ENCODE assay signal across 17 cellular contexts in the genomic region with DNA sequence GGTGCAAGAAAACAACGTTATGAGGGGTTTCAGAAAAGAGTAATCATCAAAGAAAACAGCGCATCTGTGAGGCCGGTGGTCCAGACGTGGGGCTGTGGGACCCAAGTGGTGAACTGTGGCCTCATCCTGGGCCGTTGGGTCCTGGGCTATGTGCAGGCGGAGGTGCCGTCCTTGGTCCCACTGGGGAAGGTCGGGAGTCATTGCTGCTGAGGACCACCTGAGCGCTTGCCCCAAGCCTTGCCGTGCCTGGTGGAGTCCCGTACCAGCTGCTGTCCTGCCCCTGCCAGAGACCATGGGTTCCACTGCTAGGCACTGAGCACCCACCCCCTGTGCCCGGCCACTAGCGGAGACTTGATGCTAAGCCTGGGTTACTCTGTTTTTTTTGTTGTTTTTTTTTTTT.
"Had no signal": no experiment of that assay in that cellular context is flagged by ENCODE, and none has a peak within 500 bp of the region (broad histone marks: within the 10 kb centered on the region; RNA-seq: fewer than 3 reads in every experiment).

No MANE protein-coding gene starts in this region.

- H3K27ac Mint-ChIP-seq: activated CD8-positive, alpha-beta T cell treated with anti-CD3 and anti-CD28 coated beads, Interleukin-2, amount 10 ng/mL, durations not matched to agents 7 days and 5 days; activated naive CD8-positive, alpha-beta T cell treated with anti-CD3 and anti-CD28 coated beads for 36 hours; activated T-cell treated with anti-CD3 and anti-CD28 coated beads, Interleukin-2, amount 50 U/mL, for 24 hours; activated T-helper 17 cell treated with anti-CD3 and anti-CD28 coated beads, Interleukin-2, amount 50 U/mL, for 72 hours; nephron progenitor cell had no signal

- H3K27me3 ChIP-seq: upper lobe of left lung had no signal

- H3K4me3 ChIP-seq: mucosa of descending colon, upper lobe of left lung had no signal

- H3K4me1 Mint-ChIP-seq: nephron progenitor cell had no signal

- H3K9me3 Mint-ChIP-seq: activated naive CD8-positive, alpha-beta T cell treated with anti-CD3 and anti-CD28 coated beads for 36 hours; activated T-cell treated with anti-CD3 and anti-CD28 coated beads, Interleukin-2, amount 50 U/mL, for 24 hours; activated T-helper 17 cell treated with anti-CD3 and anti-CD28 coated beads, Interleukin-2, amount 50 U/mL, for 72 hours had no signal

- H3K27ac ChIP-seq: upper lobe of left lung had no signal

- H3K9me3 ChIP-seq: mucosa of descending colon, upper lobe of left lung had no signal

- H3K4me3 Mint-ChIP-seq: activated CD8-positive, alpha-beta T cell treated with anti-CD3 and anti-CD28 coated beads, Interleukin-2, amount 10 ng/mL, durations not matched to agents 7 days and 5 days; activated naive CD8-positive, alpha-beta T cell treated with anti-CD3 and anti-CD28 coated beads for 36 hours; activated T-cell treated with anti-CD3 and anti-CD28 coated beads, Interleukin-2, amount 50 U/mL, for 24 hours; activated T-helper 17 cell treated with anti-CD3 and anti-CD28 coated beads, Interleukin-2, amount 50 U/mL, for 72 hours; nephron progenitor cell had no signal

- DNase-seq: activated CD4-positive, alpha-beta T cell treated with anti-CD3 and anti-CD28 coated beads for 1 hour; activated CD4-positive, alpha-beta T cell treated with anti-CD3 and anti-CD28 coated beads, Interleukin-2, amount 50 U/mL, for 1 hour; activated CD8-positive, alpha-beta T cell treated with anti-CD3 and anti-CD28 coated beads, Interleukin-2, amount 10 ng/mL, durations not matched to agents 7 days and 5 days; activated naive CD8-positive, alpha-beta T cell treated with anti-CD3 and anti-CD28 coated beads for 36 hours; activated T-cell treated with anti-CD3 and anti-CD28 coated beads, Interleukin-2, amount 50 U/mL, for 24 hours; foreskin melanocyte; kidney glomerular epithelial cell; mesendoderm; nephron progenitor cell; nucleus accumbens; stimulated activated CD4-positive, alpha-beta T cell treated with anti-CD3 and anti-CD28 coated beads, Interleukin-12 subunit alpha, Interleukin-12 subunit beta, amount 100 ng/mL, for 4 hours; stimulated activated CD4-positive, alpha-beta T cell treated with anti-CD3 and anti-CD28 coated beads, Interleukin-4, amount 100 ng/mL, for 4 hours; stimulated activated naive CD8-positive, alpha-beta T cell treated with anti-CD3 and anti-CD28 coated beads, Interleukin-15, Interleukin-2, amounts not matched to agents 100 U/mL and 50 U/mL, for 24 hours; T-helper 9 cell had no signal

- H3K27me3 Mint-ChIP-seq: activated naive CD8-positive, alpha-beta T cell treated with anti-CD3 and anti-CD28 coated beads for 36 hours; activated T-cell treated with anti-CD3 and anti-CD28 coated beads, Interleukin-2, amount 50 U/mL, for 24 hours; activated T-helper 17 cell treated with anti-CD3 and anti-CD28 coated beads, Interleukin-2, amount 50 U/mL, for 72 hours had no signal

- ATAC-seq: activated CD8-positive, alpha-beta T cell treated with anti-CD3 and anti-CD28 coated beads, Interleukin-2, amount 10 ng/mL, durations not matched to agents 7 days and 5 days; activated T-helper 17 cell treated with anti-CD3 and anti-CD28 coated beads, Interleukin-2, amount 50 U/mL, for 72 hours; mucosa of descending colon; stimulated activated naive CD8-positive, alpha-beta T cell treated with anti-CD3 and anti-CD28 coated beads, Interleukin-15, Interleukin-2, amounts not matched to agents 100 U/mL and 50 U/mL, for 24 hours had no signal
